Comparison of ENCODE assay signal across 20 cellular contexts in the genomic region with DNA sequence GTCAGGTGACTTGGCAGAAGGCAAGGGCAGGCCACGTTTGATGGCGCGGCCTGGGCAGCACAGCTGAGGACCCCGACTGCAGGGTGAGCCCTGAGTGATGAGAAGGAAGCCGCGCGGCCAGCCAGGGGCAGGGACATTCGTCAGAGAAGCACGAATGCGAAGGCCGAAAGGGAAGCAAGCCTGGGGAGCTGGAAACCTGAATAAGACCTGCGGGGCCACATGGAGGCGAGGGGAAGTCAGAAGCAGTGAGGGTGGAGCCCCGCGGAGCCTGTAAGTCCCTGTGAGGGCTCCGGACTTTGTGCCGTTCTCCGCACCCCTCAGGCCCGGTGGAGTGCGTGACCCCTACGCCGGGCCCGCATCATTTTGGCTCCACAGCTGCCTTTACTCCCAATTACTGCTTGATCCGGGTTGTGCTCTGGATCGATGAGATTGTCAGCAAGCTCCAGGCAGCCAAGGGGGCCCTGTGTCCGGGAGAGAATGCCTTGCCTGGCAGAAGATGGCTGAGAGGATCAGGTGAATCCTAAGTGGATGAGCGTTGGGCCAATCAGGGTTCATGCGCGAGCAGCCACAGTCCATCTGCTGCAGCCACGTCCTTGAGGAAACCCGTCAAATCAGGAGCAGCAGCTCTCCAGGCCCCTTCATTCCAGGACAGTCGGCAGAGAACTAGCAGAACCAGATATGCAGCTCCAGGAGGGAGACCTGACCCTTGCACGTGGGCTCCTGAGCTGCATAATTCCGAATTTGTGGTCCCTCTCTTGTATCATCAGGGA.
DNase-seq lines count a peak whose midpoint lies in the region; ATAC-seq, FAIRE-seq and TF ChIP-seq lines count a peak whose summit lies in the region.
"Had no signal": no experiment of that assay in that cellular context is flagged by ENCODE, and none has a peak within 500 bp of the region (broad histone marks: within the 10 kb centered on the region; RNA-seq: fewer than 3 reads in every experiment).

No MANE protein-coding gene starts in this region.

- peak overlapping the region; percentile 28 for H2AK9ac ChIP-seq in IMR-90 (replicated peaks; ENCODE audit: low read depth, low read length, poor library complexity)

- H3K4me1 ChIP-seq in IMR-90 (ENCODE audit: control insufficient read depth, insufficient read depth, low read length) (no peaks in the 10 kb centered on the region), kidney (ENCODE audit: control insufficient read depth in 1 of 2, insufficient read depth in 1 of 2, low read depth in 1 of 2, low read length in 2 of 2) (no peaks in the 10 kb centered on the region)
- H3K4me1 ChIP-seq: BLaER1 treated with 17β-estradiol and CSF1 and Interleukin-3, amounts not matched to agents 10 nM and 100 nM had no signal

- TF ChIP-seq RAD21 in IMR-90 (IDR thresholded peaks at IDR 0.05; ENCODE audit: low read length), result no peak

- H2BK20ac ChIP-seq in IMR-90 (ENCODE audit: low read depth, low read length), result no peak overlapping the region

- no peak overlapping the region for H2BK15ac ChIP-seq in IMR-90 (ENCODE audit: low read depth, low read length)

- intact Hi-C loops in IMR-90 (cut with micrococcal nuclease), result no loop called here
- intact Hi-C loops in kidney (cut with DNase I), result no loop called here

- H3K9ac ChIP-seq in IMR-90 (ENCODE audit: low read depth, low read length) (no peak overlapping the region), kidney (ENCODE audit: low read length in 2 of 2) (no peak overlapping the region)
- H3K9ac ChIP-seq: BLaER1 treated with 17β-estradiol and CSF1 and Interleukin-3, amounts not matched to agents 10 nM and 100 nM had no signal

- no peak overlapping the region for H3K4me3 Mint-ChIP-seq in activated CD8-positive, alpha-beta T cell treated with anti-CD3 and anti-CD28 coated beads, Interleukin-2, amount 10 ng/mL, durations not matched to agents 7 days and 5 days
- H3K4me3 Mint-ChIP-seq: CD4-positive, alpha-beta memory T cell; HFFc6 had no signal

- H2AK5ac ChIP-seq in IMR-90 (ENCODE audit: low read depth, low read length), result no peak overlapping the region

- no peaks in the 10 kb centered on the region for H3K9me3 Mint-ChIP-seq in activated CD8-positive, alpha-beta T cell treated with anti-CD3 and anti-CD28 coated beads, Interleukin-2, amount 10 ng/mL, durations not matched to agents 7 days and 5 days (ENCODE audit: insufficient read depth)
- H3K9me3 Mint-ChIP-seq: CD4-positive, alpha-beta memory T cell had no signal

- H4K5ac ChIP-seq in IMR-90 (ENCODE audit: low read depth, low read length), result no peak overlapping the region

- DNase-seq in NCI-H2227 (lab: John Stamatoyannopoulos, UW; ENCODE audit: unreplicated experiment), result peak; percentile 4
- DNase-seq in NCI-H2227 treated with DMSO at 0.1 percent for 48 hours (lab: John Stamatoyannopoulos, UW), result no peak
- no peak for DNase-seq in IMR-90
- DNase-seq in kidney, result peak; percentile 44
- no peak for DNase-seq in NCI-H2029 (lab: John Stamatoyannopoulos, UW)
- DNase-seq in activated CD8-positive, alpha-beta T cell treated with anti-CD3 and anti-CD28 coated beads, Interleukin-2, amount 10 ng/mL, durations not matched to agents 7 days and 5 days, result no peak
- DNase-seq in NOMO-1 treated with DMSO at 0.1 percent for 48 hours (lab: John Stamatoyannopoulos, UW; ENCODE audit: unreplicated experiment), result no peak
- DNase-seq: 8988T; CD4-positive, alpha-beta memory T cell; DMS153; EL; HFFc6; KG1; NCI-H187; NCI-H345; NCI-H774; Right ventricle myocardium superior had no signal

- no peaks in the 10 kb centered on the region for H3K36me3 Mint-ChIP-seq in activated CD8-positive, alpha-beta T cell treated with anti-CD3 and anti-CD28 coated beads, Interleukin-2, amount 10 ng/mL, durations not matched to agents 7 days and 5 days (ENCODE audit: low read depth)
- H3K36me3 Mint-ChIP-seq: CD4-positive, alpha-beta memory T cell had no signal

- no peak for ATAC-seq in IMR-90 (ENCODE audit: low read depth)
- ATAC-seq in activated CD8-positive, alpha-beta T cell treated with anti-CD3 and anti-CD28 coated beads, Interleukin-2, amount 10 ng/mL, durations not matched to agents 7 days and 5 days, result no peak

- H3K9me3 ChIP-seq in IMR-90 (ENCODE audit: control insufficient read depth, insufficient read depth, low read length), result peaks cover 54% of the 10 kb centered on the region
- H3K9me3 ChIP-seq in kidney (ENCODE audit: control insufficient read depth in 1 of 2, low read length in 2 of 2), result no peaks in the 10 kb centered on the region
- H3K9me3 ChIP-seq: BLaER1 treated with 17β-estradiol and CSF1 and Interleukin-3, amounts not matched to agents 10 nM and 100 nM had no signal

- H4K8ac ChIP-seq in IMR-90 (ENCODE audit: low read depth in 2 of 2, low read length in 2 of 2), result no peak overlapping the region

- no peak overlapping the region for H3K23ac ChIP-seq in IMR-90 (ENCODE audit: low read depth, low read length)

- H4K91ac ChIP-seq in IMR-90 (ENCODE audit: insufficient read depth, low read depth, low read length), result no peak overlapping the region

- dilution Hi-C loops in IMR-90 (cut with HindIII; ENCODE audit: low sequenced_read_pairs, unreplicated experiment), result no loop called here

- no peak for FAIRE-seq in kidney (lab: Jason Lieb, UNC)
- FAIRE-seq: GM19239, H54 had no signal

- BruUV-seq in IMR-90 (replicated peaks; lab: Mats Ljungman, UMichigan), result no TSS peak

- no peaks in the 10 kb centered on the region for H3K4me1 Mint-ChIP-seq in activated CD8-positive, alpha-beta T cell treated with anti-CD3 and anti-CD28 coated beads, Interleukin-2, amount 10 ng/mL, durations not matched to agents 7 days and 5 days (ENCODE audit: low read depth)
- H3K4me1 Mint-ChIP-seq: CD4-positive, alpha-beta memory T cell had no signal

- TF ChIP-seq CTCF in IMR-90 (conservative IDR thresholded peaks at IDR 0.05; ENCODE audit: low read depth, low read length) (no peak), kidney (IDR thresholded peaks at IDR 0.05; ENCODE audit: borderline replicate concordance, extremely low read depth, insufficient read depth) (no peak)

- no peak overlapping the region for H3K27ac Mint-ChIP-seq in activated CD8-positive, alpha-beta T cell treated with anti-CD3 and anti-CD28 coated beads, Interleukin-2, amount 10 ng/mL, durations not matched to agents 7 days and 5 days
- H3K27ac Mint-ChIP-seq: HFFc6 had no signal

- no peaks in the 10 kb centered on the region for H4K20me1 ChIP-seq in IMR-90 (ENCODE audit: insufficient read depth, low read length)
- H4K20me1 ChIP-seq: BLaER1 treated with 17β-estradiol and CSF1 and Interleukin-3, amounts not matched to agents 10 nM and 100 nM had no signal

- H3K79me1 ChIP-seq in IMR-90 (ENCODE audit: low read depth in 1 of 2, low read length in 2 of 2), result no peaks in the 10 kb centered on the region

- H3K18ac ChIP-seq in IMR-90 (ENCODE audit: low read depth, low read length), result no peak overlapping the region

- no peak overlapping the region for H2BK5ac ChIP-seq in IMR-90 (ENCODE audit: low read depth, low read length, poor library complexity, severe bottlenecking)

- no peak overlapping the region for H3K14ac ChIP-seq in IMR-90 (replicated peaks; ENCODE audit: low read depth, low read length)

- CTCF ChIA-PET in IMR-90 (lab: Yijun Ruan, JAX), result no interaction called here
- CTCF ChIA-PET in activated CD8-positive, alpha-beta T cell treated with anti-CD3 and anti-CD28 coated beads, Interleukin-2, amount 10 ng/mL, durations not matched to agents 7 days and 5 days (lab: Charles Lee), result no interaction called here

- no peak overlapping the region for H3K4ac ChIP-seq in IMR-90 (ENCODE audit: low read depth, low read length)

- no peak overlapping the region for H3K4me3 ChIP-seq in IMR-90 (ENCODE audit: insufficient read depth, low read depth, low read length)
- H3K4me3 ChIP-seq in kidney (ENCODE audit: low read length in 2 of 2), result no peak overlapping the region
- H3K4me3 ChIP-seq: BLaER1 treated with 17β-estradiol and CSF1 and Interleukin-3, amounts not matched to agents 10 nM and 100 nM had no signal

- in situ Hi-C loops in IMR-90 (cut with MboI; ENCODE audit: low sequenced_read_pairs), result no loop called here

- H3K27me3 Mint-ChIP-seq in activated CD8-positive, alpha-beta T cell treated with anti-CD3 and anti-CD28 coated beads, Interleukin-2, amount 10 ng/mL, durations not matched to agents 7 days and 5 days (ENCODE audit: low read depth), result no peaks in the 10 kb centered on the region
- H3K27me3 Mint-ChIP-seq: CD4-positive, alpha-beta memory T cell had no signal

- H3K36me3 ChIP-seq in IMR-90 (ENCODE audit: control insufficient read depth, insufficient read depth, low read length) (no peaks in the 10 kb centered on the region), kidney (ENCODE audit: control insufficient read depth in 1 of 2, insufficient read depth in 2 of 2, low read length in 2 of 2) (no peaks in the 10 kb centered on the region)
- H3K36me3 ChIP-seq: BLaER1 treated with 17β-estradiol and CSF1 and Interleukin-3, amounts not matched to agents 10 nM and 100 nM had no signal

- H3K9me1 ChIP-seq in IMR-90 (ENCODE audit: insufficient read depth, low read length), result no peaks in the 10 kb centered on the region

- TF ChIP-seq POLR2A in IMR-90 (IDR thresholded peaks at IDR 0.05; ENCODE audit: low read depth, low read length), result no peak

- no peak overlapping the region for H3K56ac ChIP-seq in IMR-90 (ENCODE audit: extremely low read depth, insufficient read depth, low read length)

- 61% methylated on average over 15 of the region's 34 CpGs; no CpG with 5 or more reads in 1 of the 2 experiments for WGBS in IMR-90 (ENCODE audit: extremely low coverage in 2 of 2, insufficient read length in 1 of 2), 2 experiments

- POLR2A ChIA-PET in IMR-90 (lab: Charles Lee; ENCODE audit: unreplicated experiment), result no interaction called here
- POLR2A ChIA-PET in activated CD8-positive, alpha-beta T cell treated with anti-CD3 and anti-CD28 coated beads, Interleukin-2, amount 10 ng/mL, durations not matched to agents 7 days and 5 days (lab: Charles Lee), result no interaction called here

- no peak overlapping the region for H2BK120ac ChIP-seq in IMR-90 (ENCODE audit: low read depth, low read length)

- no peaks in the 10 kb centered on the region for H3K27me3 ChIP-seq in IMR-90 (ENCODE audit: control insufficient read depth, insufficient read depth, low read length)
- H3K27me3 ChIP-seq: BLaER1 treated with 17β-estradiol and CSF1 and Interleukin-3, amounts not matched to agents 10 nM and 100 nM had no signal

- no peak overlapping the region for H2AFZ ChIP-seq in IMR-90 (replicated peaks; ENCODE audit: low read length, poor library complexity)

- H3K27ac ChIP-seq in IMR-90 (ENCODE audit: insufficient read depth, low read length) (no peak overlapping the region), kidney (ENCODE audit: low read depth in 2 of 2, low read length in 2 of 2) (no peak overlapping the region)
- H3K27ac ChIP-seq: BLaER1 treated with 17β-estradiol and CSF1 and Interleukin-3, amounts not matched to agents 10 nM and 100 nM had no signal

- H3K4me2 ChIP-seq in IMR-90 (ENCODE audit: low read depth, low read length), result no peak overlapping the region
- H3K4me2 ChIP-seq: BLaER1 treated with 17β-estradiol and CSF1 and Interleukin-3, amounts not matched to agents 10 nM and 100 nM had no signal

TF ChIP-seq in IMR-90, 13 proteins besides CTCF, POLR2A, EP300 and RAD21 (continues in another document):
- no peak for TF ChIP-seq RFX5 (IDR thresholded peaks at IDR 0.05; ENCODE audit: low read depth, low read length)
- no peak for TF ChIP-seq CHD1 (IDR thresholded peaks at IDR 0.05; ENCODE audit: low read depth, low read length)

Comparison
In these comparisons a context has a peak if more than half of its experiments do, and no peak if none do; other contexts are left out.
1. DNase-seq: peak in NCI-H2227 (single experiment) and kidney (single experiment); none in NCI-H2227 treated with DMSO at 0.1 percent for 48 hours (single experiment), IMR-90 (single experiment), NCI-H2029 (single experiment), activated CD8-positive, alpha-beta T cell treated with anti-CD3 and anti-CD28 coated beads, Interleukin-2, amount 10 ng/mL, durations not matched to agents 7 days and 5 days (single experiment) and NOMO-1 treated with DMSO at 0.1 percent for 48 hours (single experiment).